ENCODE assay signal across 18 cellular contexts in the genomic region with DNA sequence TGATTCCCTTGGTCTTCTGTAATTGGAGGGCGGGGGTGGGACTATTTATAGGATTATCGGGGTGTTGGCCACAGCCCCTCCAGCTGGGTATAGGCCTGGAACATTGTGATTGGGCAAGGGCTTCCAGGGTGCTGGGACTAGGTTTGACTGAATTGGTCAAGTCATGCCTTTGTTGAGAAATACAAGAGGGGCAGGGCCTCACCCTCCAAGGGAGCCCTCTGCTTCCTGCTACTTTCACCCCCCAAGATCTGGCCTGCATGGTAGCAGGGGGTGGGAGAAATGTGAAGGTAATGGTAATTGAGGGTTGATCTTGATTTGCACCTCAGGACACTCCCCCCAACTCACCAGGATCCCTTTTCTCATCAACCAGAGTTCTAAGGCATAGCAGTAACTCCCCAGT. TPM values are rescaled to one million over a fixed set of nuclear protein-coding genes. Genes with fewer than 3 reads are reported as not detected.
DNase-seq lines count a peak whose midpoint lies in the region; ATAC-seq, FAIRE-seq and TF ChIP-seq lines count a peak whose summit lies in the region.
"Had no signal": no experiment of that assay in that cellular context is flagged by ENCODE, and none has a peak within 500 bp of the region (broad histone marks: within the 10 kb centered on the region; RNA-seq: fewer than 3 reads in every experiment).

No MANE protein-coding gene starts in this region.

- no peaks in the 10 kb centered on the region for H3K4me1 ChIP-seq in adrenal gland (replicated peaks in 1 of 2)
- H3K4me1 ChIP-seq: BE2C, foreskin keratinocyte, Peyer's patch had no signal

- peak overlapping the region; percentile 73 to 96 (median 76) for H3K27ac Mint-ChIP-seq in nephron
- no peak overlapping the region for H3K27ac Mint-ChIP-seq in osteocyte (ENCODE audit: unreplicated experiment)
- H3K27ac Mint-ChIP-seq: stimulated activated effector memory CD8-positive, alpha-beta T cell treated with anti-CD3 and anti-CD28 coated beads, Interleukin-12 subunit alpha, Interleukin-12 subunit beta, amount 100 ng/mL, for 72 hours had no signal

- 23 to 64% (median 37%) methylated on average over 2 of the region's 2 CpGs for WGBS in adrenal gland, 4 donors

- intact Hi-C loops in adrenal gland (cut with DNase I) = no loop called here

- peak; percentile 74 for FAIRE-seq in G401.6 (lab: Jason Lieb, UNC)
- FAIRE-seq: GM12891 had no signal

- H3K27me3 ChIP-seq in WERI-Rb-1 (ENCODE audit: insufficient read depth, low read depth, severe bottlenecking) = no peaks in the 10 kb centered on the region
- peaks cover 4% of the 10 kb centered on the region for H3K27me3 ChIP-seq in adrenal gland
- H3K27me3 ChIP-seq: BE2C, Peyer's patch, upper lobe of left lung had no signal

- H3K9me3 Mint-ChIP-seq in nephron (no peaks in the 10 kb centered on the region), osteocyte (ENCODE audit: unreplicated experiment) (no peaks in the 10 kb centered on the region)
- H3K9me3 Mint-ChIP-seq: stimulated activated effector memory CD8-positive, alpha-beta T cell treated with anti-CD3 and anti-CD28 coated beads, Interleukin-12 subunit alpha, Interleukin-12 subunit beta, amount 100 ng/mL, for 72 hours had no signal

- H3K36me3 Mint-ChIP-seq in nephron (ENCODE audit: low read depth) = no peaks in the 10 kb centered on the region
- H3K36me3 Mint-ChIP-seq in osteocyte (ENCODE audit: unreplicated experiment) = no peaks in the 10 kb centered on the region
- H3K36me3 Mint-ChIP-seq: stimulated activated effector memory CD8-positive, alpha-beta T cell treated with anti-CD3 and anti-CD28 coated beads, Interleukin-12 subunit alpha, Interleukin-12 subunit beta, amount 100 ng/mL, for 72 hours had no signal

- ATAC-seq in HG02938 (IDR thresholded peaks at IDR 0.05; ENCODE audit: unreplicated experiment) = no peak
- ATAC-seq: foreskin keratinocyte; stimulated activated effector memory CD8-positive, alpha-beta T cell treated with anti-CD3 and anti-CD28 coated beads, Interleukin-12 subunit alpha, Interleukin-12 subunit beta, amount 100 ng/mL, for 72 hours had no signal

- H3K27ac ChIP-seq in KOPT-K1 (ENCODE audit: low read depth, low read length, poor library complexity, severe bottlenecking) (peak overlapping the region; percentile 75), WERI-Rb-1 (peak overlapping the region; percentile 58), adrenal gland (no peak overlapping the region)
- H3K27ac ChIP-seq: foreskin keratinocyte, Peyer's patch had no signal

- peaks cover 48% of the 10 kb centered on the region for H3K4me1 Mint-ChIP-seq in nephron
- H3K4me1 Mint-ChIP-seq in osteocyte (ENCODE audit: unreplicated experiment) = peaks cover 10% of the 10 kb centered on the region

- H3K27me3 Mint-ChIP-seq in nephron (ENCODE audit: low read depth) (peaks cover 29% of the 10 kb centered on the region), osteocyte (ENCODE audit: unreplicated experiment) (peaks cover 8% of the 10 kb centered on the region)

- H3K36me3 ChIP-seq in KOPT-K1 (ENCODE audit: insufficient read depth, low read length) = no peaks in the 10 kb centered on the region
- H3K36me3 ChIP-seq in WERI-Rb-1 = no peaks in the 10 kb centered on the region
- H3K36me3 ChIP-seq in adrenal gland (replicated peaks in 1 of 2) = no peaks in the 10 kb centered on the region
- H3K36me3 ChIP-seq: BE2C, Peyer's patch, upper lobe of left lung had no signal

- H3K4me3 Mint-ChIP-seq in nephron (no peak overlapping the region), osteocyte (ENCODE audit: unreplicated experiment) (no peak overlapping the region)
- H3K4me3 Mint-ChIP-seq: stimulated activated effector memory CD8-positive, alpha-beta T cell treated with anti-CD3 and anti-CD28 coated beads, Interleukin-12 subunit alpha, Interleukin-12 subunit beta, amount 100 ng/mL, for 72 hours had no signal

- TF ChIP-seq CTCF in WERI-Rb-1 (IDR thresholded peaks at IDR 0.05; ENCODE audit: low read depth, low read length) (no peak), nephron (IDR thresholded peaks at IDR 0.05; ENCODE audit: unreplicated experiment in 3 of 3) (no peak), osteocyte (IDR thresholded peaks at IDR 0.05) (no peak), adrenal gland (IDR thresholded peaks at IDR 0.05) (no peak)

- no peak for TF ChIP-seq POLR2A in adrenal gland (IDR thresholded peaks at IDR 0.05)

- H3K9me3 ChIP-seq in KOPT-K1 (ENCODE audit: insufficient read depth, low read length, poor library complexity, severe bottlenecking) (no peaks in the 10 kb centered on the region), WERI-Rb-1 (ENCODE audit: severe bottlenecking) (no peaks in the 10 kb centered on the region), adrenal gland (replicated peaks in 1 of 3) (no peaks in the 10 kb centered on the region)
- H3K9me3 ChIP-seq: BE2C, Peyer's patch, upper lobe of left lung had no signal

- H3K4me3 ChIP-seq in WERI-Rb-1 (ENCODE audit: low read depth, low read length) (no peak overlapping the region), adrenal gland (no peak overlapping the region)
- H3K4me3 ChIP-seq: Peyer's patch, upper lobe of left lung had no signal

- DNase-seq in WERI-Rb-1 = peak; percentile 17
- DNase-seq in osteocyte (ENCODE audit: extremely low spot score, unreplicated experiment) = no peak
- no peak for DNase-seq in adrenal gland
- DNase-seq: activated CD4-positive, CD25-positive, alpha-beta regulatory T cell treated with anti-CD3 and anti-CD28 coated beads, Interleukin-2, amount 50 U/mL, for 72 hours; BE2C; DMS79; foreskin keratinocyte; mesenchymal stem cell; NCI-H2029 treated with DMSO at 0.1 percent for 48 hours; occipital lobe; Peyer's patch; upper lobe of left lung had no signal

RNA-seq across cellular contexts. Expression of a gene that starts 25.2 kb away (rescaled TPM):
- total RNA-seq in osteocyte (0.05 TPM in 1 of 2 replicates, not detected in the other), adrenal gland (under 1 TPM in 3 of 8 donors, not detected in 5; 0.03 to 0.25 (median 0.23) TPM)
- polyA plus RNA-seq in adrenal gland = not detected
- total RNA-seq: foreskin keratinocyte, Peyer's patch had no signal
- polyA plus RNA-seq: foreskin keratinocyte had no signal

Comparison
In these comparisons a context has a peak if more than half of its experiments do, and no peak if none do; other contexts are left out.
1. H3K27ac ChIP-seq: peak in KOPT-K1 (single experiment) and WERI-Rb-1 (single experiment); none in adrenal gland (0 of 5).